Comparison of ENCODE assay signal across 34 cellular contexts in the genomic region with DNA sequence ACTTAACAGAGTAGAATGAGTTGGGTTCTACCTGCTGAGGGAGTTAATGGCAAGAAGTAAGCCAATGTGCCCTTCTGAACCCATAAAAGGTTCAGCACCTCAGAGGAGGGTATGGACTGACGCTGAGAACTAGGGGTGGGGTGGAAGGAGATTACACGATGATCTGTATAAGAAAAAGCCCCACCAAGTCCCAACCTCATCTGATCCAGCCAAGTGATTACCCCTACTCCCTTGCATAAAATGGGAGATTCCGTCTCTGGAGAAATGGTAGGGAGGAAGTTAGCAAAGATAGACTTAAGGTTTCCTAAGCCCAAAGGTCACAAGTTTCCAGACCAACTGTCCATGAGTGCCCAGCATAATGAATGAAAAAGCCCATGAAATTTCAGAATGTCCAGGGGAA. TPM values are rescaled to one million over a fixed set of nuclear protein-coding genes. Genes with fewer than 3 reads are reported as not detected.
"Had no signal": no experiment of that assay in that cellular context is flagged by ENCODE, and none has a peak within 500 bp of the region (broad histone marks: within the 10 kb centered on the region; RNA-seq: fewer than 3 reads in every experiment).

No MANE protein-coding gene starts in this region.

- H2AFZ ChIP-seq: hepatocyte had no signal

- H3K27ac ChIP-seq: esophagus muscularis mucosa, foreskin keratinocyte, gastrocnemius medialis, heart right ventricle, hepatocyte, WERI-Rb-1 had no signal

- H3K4me1 Mint-ChIP-seq: activated T-helper 17 cell treated with anti-CD3 and anti-CD28 coated beads, Interleukin-2, amount 50 U/mL, for 72 hours had no signal

- H3K27me3 Mint-ChIP-seq: activated B cell treated with CpG ODN at 0.5 μM for 24 hours; activated CD8-positive, alpha-beta T cell treated with anti-CD3 and anti-CD28 coated beads for 36 hours; activated naive CD8-positive, alpha-beta T cell; activated T-helper 17 cell treated with anti-CD3 and anti-CD28 coated beads, Interleukin-2, amount 50 U/mL, for 72 hours; effector memory CD8-positive, alpha-beta T cell had no signal

- H3K4me2 ChIP-seq: hepatocyte had no signal

- H3K9me3 Mint-ChIP-seq: activated B cell treated with CpG ODN at 0.5 μM for 24 hours; activated CD8-positive, alpha-beta T cell treated with anti-CD3 and anti-CD28 coated beads for 36 hours; activated T-cell treated with anti-CD3 and anti-CD28 coated beads, Interleukin-2, amount 50 U/mL, for 4 hours; activated T-helper 17 cell treated with anti-CD3 and anti-CD28 coated beads, Interleukin-2, amount 50 U/mL, for 72 hours; effector memory CD8-positive, alpha-beta T cell; T-helper 1 cell treated with Interleukin-12 subunit alpha and Interleukin-12 subunit beta and Interleukin-4 antibody, amounts not matched to agents 30 μg/mL and 1 μg/mL, for 36 hours; T-helper 2 cell treated with Interferon-gamma antibody and Interleukin-4, amounts not matched to agents 5 μg/mL and 100 μg/mL, for 36 hours had no signal

- H3K4me3 Mint-ChIP-seq: activated B cell treated with CpG ODN at 0.5 μM for 24 hours; activated CD8-positive, alpha-beta T cell treated with anti-CD3 and anti-CD28 coated beads for 36 hours; activated naive CD8-positive, alpha-beta T cell; activated T-cell treated with anti-CD3 and anti-CD28 coated beads, Interleukin-2, amount 50 U/mL, for 4 hours; activated T-helper 17 cell treated with anti-CD3 and anti-CD28 coated beads, Interleukin-2, amount 50 U/mL, for 72 hours; effector memory CD8-positive, alpha-beta T cell; T-helper 1 cell treated with Interleukin-12 subunit alpha and Interleukin-12 subunit beta and Interleukin-4 antibody, amounts not matched to agents 30 μg/mL and 1 μg/mL, for 36 hours; T-helper 2 cell treated with Interferon-gamma antibody and Interleukin-4, amounts not matched to agents 5 μg/mL and 100 μg/mL, for 36 hours had no signal

- ATAC-seq: activated CD4-positive, CD25-positive, alpha-beta regulatory T cell treated with anti-CD3 and anti-CD28 coated beads, Interleukin-2, amount 50 U/mL, for 24 hours; activated CD8-positive, alpha-beta T cell treated with anti-CD3 and anti-CD28 coated beads for 36 hours; activated T-cell treated with anti-CD3 and anti-CD28 coated beads, Interleukin-2, amount 50 U/mL, for 4 hours; activated T-helper 17 cell treated with anti-CD3 and anti-CD28 coated beads, Interleukin-2, amount 50 U/mL, for 72 hours; effector memory CD8-positive, alpha-beta T cell; foreskin keratinocyte; gastrocnemius medialis; heart right ventricle had no signal

- H3K27me3 ChIP-seq: esophagus muscularis mucosa, foreskin keratinocyte, gastrocnemius medialis, heart right ventricle, hepatocyte had no signal

- DNase-seq: activated B cell treated with CpG ODN at 0.5 μM for 24 hours; activated CD4-positive, alpha-beta T cell treated with anti-CD3 and anti-CD28 coated beads for 48 hours; activated CD4-positive, alpha-beta T cell treated with anti-CD3 and anti-CD28 coated beads, Interleukin-2, amount 50 U/mL, for 1 hour; activated CD4-positive, alpha-beta T cell treated with anti-CD3 and anti-CD28 coated beads, Interleukin-2, amount 50 U/mL, for 48 hours; activated CD8-positive, alpha-beta memory T cell treated with anti-CD3 and anti-CD28 coated beads for 24 hours; activated CD8-positive, alpha-beta T cell treated with anti-CD3 and anti-CD28 coated beads for 36 hours; activated effector memory CD4-positive, alpha-beta T cell treated with Interleukin-2 at 50 U/mL for 16 hours; activated gamma-delta T cell treated with Interleukin-2 at 50 U/mL for 16 hours; activated naive CD4-positive, alpha-beta T cell treated with anti-CD3 and anti-CD28 coated beads, Interleukin-2, amount 50 U/mL, for 16 hours; activated naive CD4-positive, alpha-beta T cell treated with Interleukin-2 at 50 U/mL for 16 hours; activated T-cell treated with anti-CD3 and anti-CD28 coated beads, Interleukin-2, amount 50 U/mL, for 4 hours; amniotic stem cell; anterior cingulate cortex; caudate nucleus; cortex of kidney; dermis blood vessel endothelial cell; effector CD4-positive, alpha-beta T cell; effector memory CD8-positive, alpha-beta T cell; erythroblast; foreskin keratinocyte; gastrocnemius medialis; heart right ventricle; T1000; WERI-Rb-1 had no signal

- H3K4me3 ChIP-seq: esophagus muscularis mucosa, gastrocnemius medialis, heart right ventricle, hepatocyte had no signal

- H3K4me1 ChIP-seq: foreskin keratinocyte had no signal

- H3K9me3 ChIP-seq: esophagus muscularis mucosa, gastrocnemius medialis, heart right ventricle had no signal

- H3K27ac Mint-ChIP-seq: activated B cell treated with CpG ODN at 0.5 μM for 24 hours; activated CD8-positive, alpha-beta T cell treated with anti-CD3 and anti-CD28 coated beads for 36 hours; activated naive CD8-positive, alpha-beta T cell; activated T-helper 17 cell treated with anti-CD3 and anti-CD28 coated beads, Interleukin-2, amount 50 U/mL, for 72 hours; T-helper 1 cell treated with Interleukin-12 subunit alpha and Interleukin-12 subunit beta and Interleukin-4 antibody, amounts not matched to agents 30 μg/mL and 1 μg/mL, for 36 hours; T-helper 2 cell treated with Interferon-gamma antibody and Interleukin-4, amounts not matched to agents 5 μg/mL and 100 μg/mL, for 36 hours had no signal

RNA-seq across cellular contexts. Expression of gene HTR3E, which starts 51.2 kb away (rescaled TPM):
- total RNA-seq: activated B cell treated with CpG ODN at 0.5 μM for 24 hours; activated CD8-positive, alpha-beta T cell treated with anti-CD3 and anti-CD28 coated beads for 36 hours; activated T-cell treated with anti-CD3 and anti-CD28 coated beads, Interleukin-2, amount 50 U/mL, for 4 hours; activated T-helper 17 cell treated with anti-CD3 and anti-CD28 coated beads, Interleukin-2, amount 50 U/mL, for 72 hours; astrocyte; chondrocyte; dermis blood vessel endothelial cell; esophagus muscularis mucosa; foreskin keratinocyte; gastrocnemius medialis; heart right ventricle; hepatocyte had no signal
- polyA plus RNA-seq: adipose tissue, foreskin keratinocyte, heart right ventricle, hepatocyte had no signal
